Comparison of ENCODE assay signal across 20 cellular contexts in the genomic region with DNA sequence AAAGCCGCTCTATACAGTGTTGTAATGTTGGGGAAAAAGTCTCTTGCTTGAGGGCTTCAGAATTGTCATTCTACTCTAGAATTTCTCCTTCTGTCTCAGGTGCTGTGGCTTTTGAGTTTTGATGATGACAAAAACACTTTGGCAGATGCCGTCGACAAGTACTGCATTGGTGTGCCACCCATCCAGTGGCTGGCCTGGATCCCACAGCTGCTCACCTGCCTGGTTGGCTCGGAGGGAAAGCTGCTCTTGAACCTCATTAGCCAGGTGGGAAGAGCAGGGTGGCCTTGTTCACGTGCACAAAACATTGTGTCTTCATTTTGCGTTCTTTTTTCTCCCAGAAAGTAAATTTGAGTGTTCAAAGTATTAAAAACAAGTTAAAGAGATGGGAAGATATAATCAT.
"Had no signal": no experiment of that assay in that cellular context is flagged by ENCODE, and none has a peak within 500 bp of the region (broad histone marks: within the 10 kb centered on the region; RNA-seq: fewer than 3 reads in every experiment).

No MANE protein-coding gene starts in this region.

- H3K9me3 ChIP-seq: adrenal gland, breast epithelium, prostate gland, right atrium auricular region, transverse colon, vagina had no signal

- H3K27ac ChIP-seq: adrenal gland, breast epithelium, left ventricle myocardium inferior, prostate gland, right atrium auricular region, skin epidermis, transverse colon, vagina had no signal

- H3K4me1 Mint-ChIP-seq: activated CD4-positive, alpha-beta T cell treated with anti-CD3 and anti-CD28 coated beads for 36 hours had no signal

- H3K27me3 ChIP-seq: adrenal gland, breast epithelium, right atrium auricular region, transverse colon, vagina had no signal

- H3K27me3 Mint-ChIP-seq: activated CD4-positive, alpha-beta memory T cell treated with anti-CD3 and anti-CD28 coated beads for 36 hours; activated CD4-positive, alpha-beta T cell treated with anti-CD3 and anti-CD28 coated beads for 36 hours; activated T-helper 17 cell treated with anti-CD3 and anti-CD28 coated beads, Interleukin-2, amount 50 U/mL, for 72 hours; stimulated activated naive CD8-positive, alpha-beta T cell treated with anti-CD3 and anti-CD28 coated beads, Interleukin-15, Interleukin-2, amounts not matched to agents 100 ng/mL and 50 ng/mL, for 24 hours had no signal

- DNase-seq: activated CD4-positive, alpha-beta memory T cell treated with anti-CD3 and anti-CD28 coated beads for 36 hours; activated CD4-positive, alpha-beta T cell treated with anti-CD3 and anti-CD28 coated beads for 36 hours; activated naive CD4-positive, alpha-beta T cell treated with anti-CD3 and anti-CD28 coated beads for 36 hours; activated T-cell treated with anti-CD3 and anti-CD28 coated beads, Interleukin-2, amount 50 U/mL, for 1 hour; cerebellar nuclear complex; effector CD4-positive, alpha-beta T cell; kidney; left ventricle myocardium inferior; mammary epithelial cell; stimulated activated CD4-positive, alpha-beta T cell treated with anti-CD3 and anti-CD28 coated beads, Interleukin-15, amount 100 ng/mL, for 24 hours; stimulated activated CD4-positive, alpha-beta T cell treated with anti-CD3 and anti-CD28 coated beads, Interleukin-2, amount 100 ng/mL, for 48 hours; transverse colon had no signal

- H3K4me1 ChIP-seq: adrenal gland, breast epithelium, left ventricle myocardium inferior, prostate gland, right atrium auricular region, transverse colon, vagina had no signal

- H3K27ac Mint-ChIP-seq: activated CD4-positive, alpha-beta memory T cell treated with anti-CD3 and anti-CD28 coated beads for 36 hours; activated CD4-positive, alpha-beta T cell treated with anti-CD3 and anti-CD28 coated beads for 36 hours; activated T-helper 17 cell treated with anti-CD3 and anti-CD28 coated beads, Interleukin-2, amount 50 U/mL, for 72 hours had no signal

- H3K4me3 ChIP-seq: adrenal gland, breast epithelium, left ventricle myocardium inferior, prostate gland, right atrium auricular region, skin epidermis, transverse colon, vagina had no signal

- ATAC-seq: activated CD4-positive, alpha-beta T cell treated with anti-CD3 and anti-CD28 coated beads for 36 hours; activated T-helper 17 cell treated with anti-CD3 and anti-CD28 coated beads, Interleukin-2, amount 50 U/mL, for 72 hours had no signal

- H3K4me3 Mint-ChIP-seq: activated CD4-positive, alpha-beta memory T cell treated with anti-CD3 and anti-CD28 coated beads for 36 hours; activated CD4-positive, alpha-beta T cell treated with anti-CD3 and anti-CD28 coated beads for 36 hours; activated naive CD4-positive, alpha-beta T cell treated with anti-CD3 and anti-CD28 coated beads for 36 hours; activated T-helper 17 cell treated with anti-CD3 and anti-CD28 coated beads, Interleukin-2, amount 50 U/mL, for 72 hours; stimulated activated naive CD8-positive, alpha-beta T cell treated with anti-CD3 and anti-CD28 coated beads, Interleukin-15, Interleukin-2, amounts not matched to agents 100 ng/mL and 50 ng/mL, for 24 hours had no signal
